8 cellular contexts compared by ENCODE assay signal in the genomic region with DNA sequence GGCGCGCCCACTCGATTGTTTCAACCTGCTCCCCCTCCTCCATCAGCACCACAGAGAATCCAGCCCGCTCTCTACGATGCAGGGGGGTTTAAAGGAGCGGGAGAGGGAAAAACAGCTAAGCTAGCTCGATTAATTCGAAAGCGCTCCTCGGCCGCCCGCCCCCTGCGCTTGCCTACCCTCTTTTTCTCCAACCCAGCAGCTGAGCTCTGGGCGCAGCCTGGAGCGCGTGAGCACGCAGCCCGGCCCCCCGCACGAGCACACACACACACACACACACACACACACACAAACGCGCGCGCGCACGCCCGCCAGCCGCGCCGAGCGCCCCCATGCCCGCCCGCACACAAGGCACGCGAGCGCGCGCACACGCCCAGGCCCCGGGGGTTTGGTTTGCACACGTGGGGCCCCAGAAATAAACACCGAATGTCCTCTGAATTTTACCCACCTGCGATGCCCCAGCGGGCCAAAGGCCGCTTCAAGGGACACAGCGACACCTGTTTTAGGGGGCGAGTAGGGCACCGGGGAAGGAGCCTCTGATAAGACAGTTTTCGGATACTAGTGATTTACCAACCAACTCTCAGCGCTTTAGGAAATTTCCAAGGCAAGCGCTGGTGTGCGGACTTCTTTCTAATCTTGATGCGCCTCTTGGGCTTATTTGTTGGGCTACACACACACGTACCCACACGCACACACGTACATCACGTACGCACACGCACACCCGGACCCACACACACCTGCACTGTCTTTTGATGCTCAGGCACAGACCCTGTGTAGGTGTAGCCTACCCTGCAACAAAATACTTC. TPM values are rescaled to one million over a fixed set of nuclear protein-coding genes. Genes with fewer than 3 reads are reported as not detected.
DNase-seq lines count a peak whose midpoint lies in the region; ATAC-seq and TF ChIP-seq lines count a peak whose summit lies in the region.

No MANE protein-coding gene starts in this region.

- 3 to 4% methylated on average over 29 to 60 of the region's 60 CpGs for WGBS in testis, 2 donors

- H3K4me3 ChIP-seq in KMS-11 (IDR thresholded peaks at IDR 0.05; ENCODE audit: insufficient read depth, low read depth, low read length) (no peak overlapping the region), SU-DHL-6 (ENCODE audit: insufficient read depth, low read length, poor library complexity, severe bottlenecking) (peak overlapping the region; percentile 64), fibroblast of lung (replicated peaks in 1 of 4; ENCODE audit: control extremely low read depth in 1 of 4, insufficient read depth in 1 of 4, low read depth in 3 of 4, low read length in 4 of 4) (no peak overlapping the region), osteoblast (ENCODE audit: insufficient read depth, low read length) (peak overlapping the region; percentile 77), testis (no peak overlapping the region)

- TF ChIP-seq CTCF in KMS-11 (conservative IDR thresholded peaks at IDR 0.05; ENCODE audit: low read depth, low read length) = peak; percentile 56
- no peak for TF ChIP-seq CTCF in SU-DHL-6 (IDR thresholded peaks at IDR 0.05; ENCODE audit: insufficient read depth, low read length, poor library complexity, severe bottlenecking)
- TF ChIP-seq CTCF in fibroblast of lung (conservative IDR thresholded peaks at IDR 0.05 in 1 of 2, IDR thresholded peaks at IDR 0.05 in 1 of 2; ENCODE audit: low read depth in 1 of 2, low read length in 2 of 2) = no peak
- TF ChIP-seq CTCF in osteoblast (IDR thresholded peaks at IDR 0.05; ENCODE audit: extremely low read depth, low read depth, low read length) = no peak
- TF ChIP-seq CTCF in testis (IDR thresholded peaks at IDR 0.05) = no peak

- DNase-seq in NOMO-1 treated with DMSO at 0.1 percent for 48 hours (lab: John Stamatoyannopoulos, UW; ENCODE audit: unreplicated experiment) (peak; percentile 23), NOMO-1 treated with dmso at 0.1 percent for 144 hours (lab: John Stamatoyannopoulos, UW; ENCODE audit: unreplicated experiment) (no peak), fibroblast of lung (ENCODE audit: low read depth in 2 of 2) (no peak), osteoblast (ENCODE audit: insufficient read length, low spot score, missing footprints) (peak; percentile 85), testis (no peak)

- peaks cover 27% of the 10 kb centered on the region for H3K27me3 ChIP-seq in KMS-11 (ENCODE audit: insufficient read depth, low read depth)
- no peaks in the 10 kb centered on the region for H3K27me3 ChIP-seq in SU-DHL-6 (ENCODE audit: low read length)
- peaks cover 46% of the 10 kb centered on the region for H3K27me3 ChIP-seq in fibroblast of lung (ENCODE audit: control insufficient read depth, insufficient read depth, low read length)
- peaks cover 58% of the 10 kb centered on the region for H3K27me3 ChIP-seq in osteoblast (ENCODE audit: insufficient read depth, low read length)
- peaks cover 6% of the 10 kb centered on the region for H3K27me3 ChIP-seq in testis

- H3K79me2 ChIP-seq in KMS-11 (ENCODE audit: insufficient read depth, low read depth) = no peaks in the 10 kb centered on the region
- no peaks in the 10 kb centered on the region for H3K79me2 ChIP-seq in SU-DHL-6 (ENCODE audit: insufficient read depth, low read length)
- no peaks in the 10 kb centered on the region for H3K79me2 ChIP-seq in fibroblast of lung (ENCODE audit: control insufficient read depth, insufficient read depth, low read length)
- peaks cover 13% of the 10 kb centered on the region for H3K79me2 ChIP-seq in osteoblast (ENCODE audit: insufficient read depth, low read length)

- H2AFZ ChIP-seq in KMS-11 (ENCODE audit: low read depth) (peak overlapping the region; percentile 95), SU-DHL-6 (ENCODE audit: low read depth, low read length, severe bottlenecking) (peak overlapping the region; percentile 96), fibroblast of lung (ENCODE audit: low read length) (no peak overlapping the region), osteoblast (ENCODE audit: low read length) (peak overlapping the region; percentile 70)

- H3K27ac ChIP-seq in KMS-11 (peak overlapping the region; percentile 25; the same call in 1 of the 2 replicates), SU-DHL-6 (ENCODE audit: low read depth, low read length) (peak overlapping the region; percentile 32), fibroblast of lung (ENCODE audit: insufficient read depth, low read length) (no peak overlapping the region), osteoblast (ENCODE audit: low read depth, low read length) (peak overlapping the region; percentile 33), testis (no peak overlapping the region)

- H3K9me3 ChIP-seq in SU-DHL-6 (ENCODE audit: insufficient read depth, low read length) (no peaks in the 10 kb centered on the region), fibroblast of lung (ENCODE audit: control insufficient read depth, insufficient read depth, low read depth, low read length) (no peaks in the 10 kb centered on the region), osteoblast (ENCODE audit: low read depth, low read length) (no peaks in the 10 kb centered on the region), testis (no peaks in the 10 kb centered on the region)

- H3K4me1 ChIP-seq in KMS-11 (ENCODE audit: low read depth, poor library complexity, severe bottlenecking) = peaks cover 17% of the 10 kb centered on the region
- no peaks in the 10 kb centered on the region for H3K4me1 ChIP-seq in fibroblast of lung (ENCODE audit: control insufficient read depth, extremely low read depth, insufficient read depth, low read length)
- H3K4me1 ChIP-seq in osteoblast (ENCODE audit: insufficient read depth, low read length) = peaks cover 9% of the 10 kb centered on the region
- peaks cover 4% of the 10 kb centered on the region for H3K4me1 ChIP-seq in testis

- H3K9me2 ChIP-seq in SU-DHL-6 (replicated peaks; ENCODE audit: insufficient read depth, low read length) = no peaks in the 10 kb centered on the region

- no peak for ATAC-seq in GM18505 (IDR thresholded peaks at IDR 0.05; ENCODE audit: unreplicated experiment)

- H4K20me1 ChIP-seq in KMS-11 (ENCODE audit: insufficient read depth) (no peaks in the 10 kb centered on the region), SU-DHL-6 (ENCODE audit: low read depth, low read length) (no peaks in the 10 kb centered on the region), fibroblast of lung (ENCODE audit: control insufficient read depth, extremely low read depth, insufficient read depth, low read length) (no peaks in the 10 kb centered on the region), osteoblast (ENCODE audit: insufficient read depth, low read length) (no peaks in the 10 kb centered on the region)

- H3K4me2 ChIP-seq in KMS-11 = peak overlapping the region; percentile 99
- peak overlapping the region; percentile 79 for H3K4me2 ChIP-seq in SU-DHL-6 (ENCODE audit: low read depth, low read length, poor library complexity, severe bottlenecking)
- peak overlapping the region; percentile 37 for H3K4me2 ChIP-seq in fibroblast of lung (ENCODE audit: extremely low read depth, insufficient read depth, low read length)
- peak overlapping the region; percentile 94 for H3K4me2 ChIP-seq in osteoblast (ENCODE audit: insufficient read depth, low read length)

- TF ChIP-seq POLR2A in testis (IDR thresholded peaks at IDR 0.05) (no peak), GM18505 (IDR thresholded peaks at IDR 0.05; ENCODE audit: borderline replicate concordance, extremely low read depth, insufficient read depth, insufficient read length) (no peak)

- H3K36me3 ChIP-seq in KMS-11 (ENCODE audit: insufficient read depth) = no peaks in the 10 kb centered on the region
- no peaks in the 10 kb centered on the region for H3K36me3 ChIP-seq in SU-DHL-6 (ENCODE audit: low read length)
- H3K36me3 ChIP-seq in fibroblast of lung (ENCODE audit: control insufficient read depth, insufficient read depth, low read length) = no peaks in the 10 kb centered on the region
- H3K36me3 ChIP-seq in osteoblast (ENCODE audit: insufficient read depth, low read length) = no peaks in the 10 kb centered on the region
- H3K36me3 ChIP-seq in testis (ENCODE audit: low read depth, missing control alignments) = no peaks in the 10 kb centered on the region

- H3F3A ChIP-seq in SU-DHL-6 (ENCODE audit: insufficient read depth) = peaks cover 18% of the 10 kb centered on the region

- H3K9ac ChIP-seq in KMS-11 = peak overlapping the region; percentile 76; the same call in 1 of the 2 replicates
- peak overlapping the region; percentile 53 for H3K9ac ChIP-seq in SU-DHL-6 (ENCODE audit: low read length)
- H3K9ac ChIP-seq in fibroblast of lung (ENCODE audit: insufficient read depth, low read length) = no peak overlapping the region

- intact Hi-C loops in testis (cut with DNase I; ENCODE audit: low total_unique reads) = no loop called here

RNA-seq across cellular contexts. Expression of a gene that starts 0.8 kb away (rescaled TPM):
- under 0.01 TPM in 1 of 2 replicates, not detected in the other for total RNA-seq in fibroblast of lung
- 0.06 and 0.12 TPM in 2 replicates for polyA plus RNA-seq in fibroblast of lung
- polyA plus RNA-seq in fibroblast of lung (2012) = 0.15 TPM in 1 of 2 replicates, not detected in the other
- not detected in 2 replicates for polyA minus RNA-seq in fibroblast of lung (ENCODE audit: low replicate concordance)
- 29.5 and 56.1 TPM in 2 replicates for total RNA-seq in osteoblast
- total RNA-seq in testis = 1 to 10 TPM in 1 of 2 donors, under 1 TPM in 1; 0.31 to 1.3 TPM
- polyA plus RNA-seq in testis (ENCODE audit: insufficient read depth, low read depth, low replicate concordance) = 5.7 TPM

Comparison
In these comparisons a context has a peak if more than half of its experiments do, and no peak if none do; other contexts are left out.
1. DNase-seq: peak in NOMO-1 treated with DMSO at 0.1 percent for 48 hours (single experiment) and osteoblast (single experiment); none in NOMO-1 treated with dmso at 0.1 percent for 144 hours (single experiment), fibroblast of lung (0 of 2) and testis (single experiment).
2. H3K27ac ChIP-seq: peak in KMS-11 (single experiment), SU-DHL-6 (single experiment) and osteoblast (single experiment); none in fibroblast of lung (single experiment) and testis (0 of 2).
3. H3K4me2 ChIP-seq: peak in every context shown above with its lines; median percentile 99 in KMS-11; 94 in osteoblast; 79 in SU-DHL-6; 37 in fibroblast of lung.
4. H3K4me3 ChIP-seq: peak in SU-DHL-6 (single experiment) and osteoblast (single experiment); none in KMS-11 (single experiment), fibroblast of lung (0 of 4) and testis (0 of 2).
5. RNA of a gene that starts 0.8 kb away (total RNA-seq): 29.5 to 56.1 TPM in osteoblast; 0.31 to 1.3 TPM in testis and under 0.01 TPM in fibroblast of lung; every median in the first group is over 10 times any median in the second.